ENCODE assay signal across 37 cellular contexts in genomic region chr3:85667744-85668143, GRCh38.
DNase-seq lines count a peak whose midpoint lies in the region; ATAC-seq, FAIRE-seq and TF ChIP-seq lines count a peak whose summit lies in the region.
"Had no signal": no experiment of that assay in that cellular context is flagged by ENCODE, and none has a peak within 500 bp of the region (broad histone marks: within the 10 kb centered on the region; RNA-seq: fewer than 3 reads in every experiment).

No MANE protein-coding gene starts in this region.

- H3K36me3 ChIP-seq in HepG2 (replicated peaks in 1 of 2; ENCODE audit: control insufficient read depth in 1 of 2, insufficient read depth in 2 of 2, low read length in 2 of 2) = no peaks in the 10 kb centered on the region
- no peaks in the 10 kb centered on the region for H3K36me3 ChIP-seq in right lobe of liver
- no peaks in the 10 kb centered on the region for H3K36me3 ChIP-seq in IMR-90 (ENCODE audit: control insufficient read depth, insufficient read depth, low read length)
- no peaks in the 10 kb centered on the region for H3K36me3 ChIP-seq in K562 (ENCODE audit: control insufficient read depth, insufficient read depth, low read length)
- no peaks in the 10 kb centered on the region for H3K36me3 ChIP-seq in H1 (ENCODE audit: control insufficient read depth in 2 of 4, insufficient read depth in 4 of 4, low read length in 3 of 4)
- H3K36me3 ChIP-seq: BE2C; BLaER1; BLaER1 treated with 17β-estradiol and CSF1 and Interleukin-3, amounts not matched to agents 10 nM and 100 nM had no signal

- H3K4me1 ChIP-seq in HepG2 (ENCODE audit: insufficient read depth, low read length) (no peaks in the 10 kb centered on the region), right lobe of liver (no peaks in the 10 kb centered on the region), IMR-90 (ENCODE audit: control insufficient read depth, insufficient read depth, low read length) (no peaks in the 10 kb centered on the region), K562 (replicated peaks in 1 of 2; ENCODE audit: control insufficient read depth in 2 of 2, insufficient read depth in 2 of 2, low read length in 2 of 2) (no peaks in the 10 kb centered on the region), H1 (replicated peaks in 1 of 4; ENCODE audit: control insufficient read depth in 3 of 4, insufficient read depth in 4 of 4, low read length in 3 of 4) (0 out of 7 replicates have a peak, but pooled peaks cover 0 to 4% (median 0%) of the 10 kb centered on the region in 4 experiments)
- H3K4me1 ChIP-seq: A549; BE2C; BLaER1; BLaER1 treated with 17β-estradiol and CSF1 and Interleukin-3, amounts not matched to agents 10 nM and 100 nM; Caco-2 had no signal

- H3K4me2 ChIP-seq in HepG2 (ENCODE audit: low read depth, low read length) (no peak overlapping the region), IMR-90 (ENCODE audit: low read depth, low read length) (no peak overlapping the region), K562 (ENCODE audit: insufficient read depth, low read length) (no peak overlapping the region), H1 (ENCODE audit: insufficient read depth in 1 of 2, low read depth in 2 of 2, low read length in 2 of 2) (no peak overlapping the region)
- H3K4me2 ChIP-seq: A549; BLaER1; BLaER1 treated with 17β-estradiol and CSF1 and Interleukin-3, amounts not matched to agents 10 nM and 100 nM had no signal

- no peak overlapping the region for H3K18ac ChIP-seq in IMR-90 (ENCODE audit: low read depth, low read length)
- H3K18ac ChIP-seq in H1 (ENCODE audit: extremely low read depth, low read length) = no peak overlapping the region

- H3K9me1 ChIP-seq in IMR-90 (ENCODE audit: insufficient read depth, low read length) (no peaks in the 10 kb centered on the region), K562 (ENCODE audit: control insufficient read depth, insufficient read depth, low read length) (no peaks in the 10 kb centered on the region)

- H2AFZ ChIP-seq in HepG2 (ENCODE audit: low read length) = no peak overlapping the region
- no peak overlapping the region for H2AFZ ChIP-seq in IMR-90 (replicated peaks; ENCODE audit: low read length, poor library complexity)
- H2AFZ ChIP-seq in K562 (ENCODE audit: low read depth, low read length) = no peak overlapping the region
- no peak overlapping the region for H2AFZ ChIP-seq in H1 (ENCODE audit: low read length)

- H3K9ac ChIP-seq in HepG2 (ENCODE audit: insufficient read depth, low read depth, low read length) (no peak overlapping the region), IMR-90 (ENCODE audit: low read depth, low read length) (no peak overlapping the region), K562 (ENCODE audit: insufficient read depth in 1 of 2, low read depth in 2 of 2, low read length in 2 of 2) (no peak overlapping the region), H1 (replicated peaks in 1 of 4; ENCODE audit: extremely low read depth in 1 of 4, low read depth in 3 of 4, low read length in 3 of 4) (no peak overlapping the region)
- H3K9ac ChIP-seq: BLaER1; BLaER1 treated with 17β-estradiol and CSF1 and Interleukin-3, amounts not matched to agents 10 nM and 100 nM had no signal

- FAIRE-seq in HepG2 (lab: Jason Lieb, UNC) = no peak
- FAIRE-seq in K562 (lab: Jason Lieb, UNC) = no peak
- FAIRE-seq in H1 (lab: Jason Lieb, UNC) = no peak
- FAIRE-seq: A204.1, A549, D721Med had no signal

- no peak overlapping the region for H2BK12ac ChIP-seq in H1 (ENCODE audit: low read depth, low read length)

- H3K4me3 ChIP-seq in HepG2 (replicated peaks in 1 of 3; ENCODE audit: insufficient read depth in 1 of 3, low read depth in 2 of 3, low read length in 3 of 3) = no peak overlapping the region
- no peak overlapping the region for H3K4me3 ChIP-seq in right lobe of liver
- H3K4me3 ChIP-seq in IMR-90 (ENCODE audit: insufficient read depth, low read depth, low read length) = no peak overlapping the region
- no peak overlapping the region for H3K4me3 ChIP-seq in K562
- no peak overlapping the region for H3K4me3 ChIP-seq in H1 (ENCODE audit: extremely low read depth in 1 of 4, insufficient read depth in 2 of 4, low read depth in 3 of 4, low read length in 4 of 4)
- H3K4me3 ChIP-seq: A549; BLaER1; BLaER1 treated with 17β-estradiol and CSF1 and Interleukin-3, amounts not matched to agents 10 nM and 100 nM had no signal

- H4K8ac ChIP-seq in IMR-90 (ENCODE audit: low read depth in 2 of 2, low read length in 2 of 2) (no peak overlapping the region), H1 (ENCODE audit: extremely low read depth, insufficient read depth, low read length) (no peak overlapping the region)

- no peak overlapping the region for H3K56ac ChIP-seq in IMR-90 (ENCODE audit: extremely low read depth, insufficient read depth, low read length)
- H3K56ac ChIP-seq in H1 (replicated peaks; ENCODE audit: insufficient read length, low read depth, low read length) = no peak overlapping the region

- H3K9me3 Mint-ChIP-seq in natural killer cell = peaks cover 6 to 14% of the 10 kb centered on the region in 2 donors

- H3K79me2 ChIP-seq in HepG2 (ENCODE audit: insufficient read depth, low read length) (no peaks in the 10 kb centered on the region), K562 (ENCODE audit: control insufficient read depth, insufficient read depth, low read length) (no peaks in the 10 kb centered on the region), H1 (ENCODE audit: control insufficient read depth in 1 of 2, insufficient read depth in 2 of 2, low read length in 2 of 2) (no peaks in the 10 kb centered on the region)

- no peak overlapping the region for H3K27ac Mint-ChIP-seq in natural killer cell
- H3K27ac Mint-ChIP-seq: B cell; CD14-positive monocyte; CD4-positive, alpha-beta memory T cell; CD4-positive, alpha-beta T cell; CD4-positive, CD25-positive, alpha-beta regulatory T cell; CD8-positive, alpha-beta memory T cell; CD8-positive, alpha-beta T cell had no signal

- H2BK120ac ChIP-seq in IMR-90 (ENCODE audit: low read depth, low read length) (no peak overlapping the region), H1 (replicated peaks; ENCODE audit: low read depth, low read length) (no peak overlapping the region)

- H3K4me3 Mint-ChIP-seq in natural killer cell = no peak overlapping the region
- H3K4me3 Mint-ChIP-seq: B cell; CD14-positive monocyte; CD4-positive, alpha-beta memory T cell; CD4-positive, alpha-beta T cell; CD4-positive, CD25-positive, alpha-beta regulatory T cell; CD8-positive, alpha-beta memory T cell; CD8-positive, alpha-beta T cell had no signal

- no peaks in the 10 kb centered on the region for H3K9me3 ChIP-seq in HepG2 (ENCODE audit: low read length)
- no peaks in the 10 kb centered on the region for H3K9me3 ChIP-seq in right lobe of liver
- H3K9me3 ChIP-seq in IMR-90 (ENCODE audit: control insufficient read depth, insufficient read depth, low read length) = no peaks in the 10 kb centered on the region
- no peaks in the 10 kb centered on the region for H3K9me3 ChIP-seq in K562 (replicated peaks; ENCODE audit: control insufficient read depth, insufficient read depth, low read depth, low read length)
- no peaks in the 10 kb centered on the region for H3K9me3 ChIP-seq in H1 (ENCODE audit: insufficient read depth in 2 of 2, low read depth in 1 of 2, low read length in 1 of 2)
- H3K9me3 ChIP-seq: A549, BE2C, BLaER1, Caco-2 had no signal

- ATAC-seq in HepG2 (no peak), right lobe of liver (no peak), IMR-90 (ENCODE audit: low read depth) (no peak), K562 (no peak), natural killer cell (no peak)
- ATAC-seq: A549; CD8-positive, alpha-beta T cell had no signal

- H3K4ac ChIP-seq in IMR-90 (ENCODE audit: low read depth, low read length) (no peak overlapping the region), H1 (replicated peaks; ENCODE audit: insufficient read length, low read depth, low read length) (no peak overlapping the region)

- TF ChIP-seq EP300 in HepG2 (IDR thresholded peaks at IDR 0.05; ENCODE audit: low read depth in 2 of 2, low read length in 2 of 2) = no peak
- no peak for TF ChIP-seq EP300 in HepG2 (CRISPR knock-in tag; IDR thresholded peaks at IDR 0.05; ENCODE audit: borderline replicate concordance)
- TF ChIP-seq EP300 in K562 (IDR thresholded peaks at IDR 0.05; ENCODE audit: low read length) = no peak
- TF ChIP-seq EP300 in H1 (IDR thresholded peaks at IDR 0.05; ENCODE audit: borderline replicate concordance in 1 of 2, low read depth in 2 of 2, low read length in 2 of 2) = no peak

- H3K27ac ChIP-seq in HepG2 (ENCODE audit: extremely low read length, insufficient read depth, low read length) (no peak overlapping the region), right lobe of liver (no peak overlapping the region), IMR-90 (ENCODE audit: insufficient read depth, low read length) (no peak overlapping the region), K562 (ENCODE audit: extremely low read depth, low read depth, low read length) (no peak overlapping the region), H1 (ENCODE audit: low read depth, low read length) (no peak overlapping the region)
- H3K27ac ChIP-seq: 22Rv1; A549; BLaER1; BLaER1 treated with 17β-estradiol and CSF1 and Interleukin-3, amounts not matched to agents 10 nM and 100 nM; C4-2B had no signal

- BruUV-seq in HepG2 (replicated peaks; lab: Mats Ljungman, UMichigan) (no TSS peak), IMR-90 (replicated peaks; lab: Mats Ljungman, UMichigan) (no TSS peak), K562 (replicated peaks; lab: Mats Ljungman, UMichigan) (no TSS peak)

- no peak overlapping the region for H2BK5ac ChIP-seq in IMR-90 (ENCODE audit: low read depth, low read length, poor library complexity, severe bottlenecking)
- H2BK5ac ChIP-seq in H1 (ENCODE audit: low read depth, low read length) = no peak overlapping the region

- POLR2A ChIA-PET in HepG2 (lab: Yijun Ruan, JAX) = no interaction called here
- POLR2A ChIA-PET in IMR-90 (lab: Charles Lee; ENCODE audit: unreplicated experiment) = no interaction called here
- POLR2A ChIA-PET in K562 (lab: Yijun Ruan, JAX) = no interaction called here
- POLR2A ChIA-PET in H1 (lab: Charles Lee; ENCODE audit: partially characterized antibody) = no interaction called here

- H4K5ac ChIP-seq in IMR-90 (ENCODE audit: low read depth, low read length) (no peak overlapping the region), H1 (ENCODE audit: insufficient read length, low read depth, low read length) (no peak overlapping the region)

- no peaks in the 10 kb centered on the region for H3K4me1 Mint-ChIP-seq in natural killer cell
- H3K4me1 Mint-ChIP-seq: B cell; CD14-positive monocyte; CD4-positive, alpha-beta memory T cell; CD4-positive, CD25-positive, alpha-beta regulatory T cell; CD8-positive, alpha-beta memory T cell had no signal

- TF ChIP-seq POLR2A in HepG2 (IDR thresholded peaks at IDR 0.05; ENCODE audit: insufficient read depth in 1 of 2, low read depth in 2 of 2, low read length in 2 of 2) = no peak
- TF ChIP-seq POLR2A in right lobe of liver (IDR thresholded peaks at IDR 0.05) = no peak
- no peak for TF ChIP-seq POLR2A in IMR-90 (IDR thresholded peaks at IDR 0.05; ENCODE audit: low read depth, low read length)
- no peak for TF ChIP-seq POLR2A in K562 (conservative IDR thresholded peaks at IDR 0.05)
- TF ChIP-seq POLR2A in H1 (IDR thresholded peaks at IDR 0.05; ENCODE audit: control extremely low read depth in 1 of 2, low read depth in 2 of 2, low read length in 2 of 2) = no peak

- H3K14ac ChIP-seq in IMR-90 (replicated peaks; ENCODE audit: low read depth, low read length) (no peak overlapping the region), H1 (ENCODE audit: insufficient read length) (no peak overlapping the region)

- H4K20me1 ChIP-seq in HepG2 (ENCODE audit: insufficient read depth, low read length) (no peaks in the 10 kb centered on the region), IMR-90 (ENCODE audit: insufficient read depth, low read length) (no peaks in the 10 kb centered on the region), K562 (replicated peaks; ENCODE audit: control insufficient read depth, insufficient read depth, low read length) (no peaks in the 10 kb centered on the region), H1 (replicated peaks in 1 of 2; ENCODE audit: control insufficient read depth in 1 of 2, insufficient read depth in 2 of 2, low read length in 2 of 2) (no peaks in the 10 kb centered on the region)
- H4K20me1 ChIP-seq: BLaER1; BLaER1 treated with 17β-estradiol and CSF1 and Interleukin-3, amounts not matched to agents 10 nM and 100 nM had no signal

- H2AK5ac ChIP-seq in IMR-90 (ENCODE audit: low read depth, low read length) = no peak overlapping the region
- no peak overlapping the region for H2AK5ac ChIP-seq in H1 (ENCODE audit: low read depth, low read length)

- no peaks in the 10 kb centered on the region for H3K27me3 ChIP-seq in HepG2 (ENCODE audit: control insufficient read depth in 1 of 2, insufficient read depth in 2 of 2, low read length in 2 of 2)
- no peaks in the 10 kb centered on the region for H3K27me3 ChIP-seq in right lobe of liver
- no peaks in the 10 kb centered on the region for H3K27me3 ChIP-seq in IMR-90 (ENCODE audit: control insufficient read depth, insufficient read depth, low read length)
- no peaks in the 10 kb centered on the region for H3K27me3 ChIP-seq in K562 (ENCODE audit: control insufficient read depth in 2 of 2, insufficient read depth in 2 of 2, low read length in 2 of 2)
- no peaks in the 10 kb centered on the region for H3K27me3 ChIP-seq in H1 (replicated peaks in 1 of 4; ENCODE audit: control insufficient read depth in 3 of 4, extremely low read depth in 1 of 4, insufficient read depth in 3 of 4, low read length in 3 of 4)
- H3K27me3 ChIP-seq: BE2C; BLaER1; BLaER1 treated with 17β-estradiol and CSF1 and Interleukin-3, amounts not matched to agents 10 nM and 100 nM had no signal

- dilution Hi-C loops in IMR-90 (cut with HindIII; ENCODE audit: low sequenced_read_pairs, unreplicated experiment) = no loop called here

- no peak for TF ChIP-seq CTCF in HepG2 (CRISPR knock-in tag; IDR thresholded peaks at IDR 0.05)
- TF ChIP-seq CTCF in right lobe of liver (IDR thresholded peaks at IDR 0.05) = no peak
- TF ChIP-seq CTCF in IMR-90 (conservative IDR thresholded peaks at IDR 0.05; ENCODE audit: low read depth, low read length) = no peak
- no peak for TF ChIP-seq CTCF in K562 (IDR thresholded peaks at IDR 0.05 in 2 of 3, conservative IDR thresholded peaks at IDR 0.05 in 1 of 3; ENCODE audit: insufficient read depth in 2 of 3, low read depth in 1 of 3, low read length in 3 of 3)
- no peak for TF ChIP-seq CTCF in H1 (IDR thresholded peaks at IDR 0.05; ENCODE audit: control extremely low read depth in 1 of 3, insufficient read depth in 1 of 3, low read depth in 1 of 3, low read length in 3 of 3)
- TF ChIP-seq CTCF in natural killer cell (IDR thresholded peaks at IDR 0.05) = no peak

- H2AK9ac ChIP-seq in IMR-90 (replicated peaks; ENCODE audit: low read depth, low read length, poor library complexity) = no peak overlapping the region

- in situ Hi-C loops in HepG2 (cut with HindIII; ENCODE audit: extremely low pct_ligation_motif_present, low pct_unique_long_range_greater_than_20kb) (no loop called here), IMR-90 (cut with MboI; ENCODE audit: low sequenced_read_pairs) (no loop called here), K562 (cut with MboI) (no loop called here)

- no peaks in the 10 kb centered on the region for H3K23me2 ChIP-seq in H1 (ENCODE audit: low read depth, low read length)

- H2BK20ac ChIP-seq in IMR-90 (ENCODE audit: low read depth, low read length) (no peak overlapping the region), H1 (ENCODE audit: low read length) (no peak overlapping the region)

- no peak overlapping the region for H3K23ac ChIP-seq in IMR-90 (ENCODE audit: low read depth, low read length)
- no peak overlapping the region for H3K23ac ChIP-seq in H1 (ENCODE audit: insufficient read length)

- WGBS in HepG2 (ENCODE audit: low lambda C conversion rate) = 39% methylated on average over 5 of the region's 5 CpGs
- WGBS in right lobe of liver (ENCODE audit: insufficient coverage, low coverage, low lambda C conversion rate, missing lambda C conversion rate) = 45% methylated on average over 5 of the region's 5 CpGs
- WGBS in IMR-90 (ENCODE audit: extremely low coverage in 2 of 2, insufficient read length in 1 of 2), 2 experiments = no CpG with 5 or more reads among the region's 5 CpGs
- 3% methylated on average over 5 of the region's 5 CpGs for WGBS in K562 (ENCODE audit: insufficient coverage, low coverage, missing lambda C conversion rate)
- 87% methylated on average over 5 of the region's 5 CpGs; no CpG with 5 or more reads in 1 of the 2 experiments for WGBS in H1 (ENCODE audit: extremely low coverage in 1 of 2, insufficient coverage in 1 of 2, insufficient read length in 1 of 2, insufficient replicate concordance in 2 of 2, low coverage in 1 of 2, low lambda C conversion rate in 2 of 2, missing lambda C conversion rate in 1 of 2), 2 experiments

- H4K91ac ChIP-seq in IMR-90 (ENCODE audit: insufficient read depth, low read depth, low read length) (no peak overlapping the region), H1 (replicated peaks; ENCODE audit: insufficient read length, low read length) (no peak overlapping the region)

- intact Hi-C loops in HepG2 (cut with micrococcal nuclease; ENCODE audit: unreplicated experiment) (loop anchor here (10.0 kb wide), 1 partner anchor 137 kb away; no protein-coding TSS in a partner anchor), right lobe of liver (cut with DNase I) (no loop called here), IMR-90 (cut with micrococcal nuclease) (no loop called here), K562 (cut with micrococcal nuclease) (no loop called here), natural killer cell (cut with micrococcal nuclease) (no loop called here)

- no peaks in the 10 kb centered on the region for H3K27me3 Mint-ChIP-seq in natural killer cell (ENCODE audit: low read depth in 2 of 2)
- H3K27me3 Mint-ChIP-seq: B cell; CD4-positive, alpha-beta memory T cell; CD4-positive, alpha-beta T cell; CD4-positive, CD25-positive, alpha-beta regulatory T cell; CD8-positive, alpha-beta memory T cell had no signal

- H3K79me1 ChIP-seq in IMR-90 (ENCODE audit: low read depth in 1 of 2, low read length in 2 of 2) (no peaks in the 10 kb centered on the region), H1 (ENCODE audit: low read depth, low read length) (no peaks in the 10 kb centered on the region)

- TF ChIP-seq RAD21 in HepG2 (CRISPR knock-in tag; IDR thresholded peaks at IDR 0.05) (no peak), IMR-90 (IDR thresholded peaks at IDR 0.05; ENCODE audit: low read length) (no peak), K562 (CRISPR knock-in tag; conservative IDR thresholded peaks at IDR 0.05 in 1 of 2, IDR thresholded peaks at IDR 0.05 in 1 of 2) (no peak), H1 (IDR thresholded peaks at IDR 0.05 in 1 of 2, conservative IDR thresholded peaks at IDR 0.05 in 1 of 2; ENCODE audit: low read depth in 2 of 2, low read length in 2 of 2) (no peak)

- no peaks in the 10 kb centered on the region for H3K36me3 Mint-ChIP-seq in natural killer cell
- H3K36me3 Mint-ChIP-seq: CD14-positive monocyte; CD4-positive, alpha-beta memory T cell; CD4-positive, CD25-positive, alpha-beta regulatory T cell; CD8-positive, alpha-beta memory T cell; CD8-positive, alpha-beta T cell had no signal

- H2BK15ac ChIP-seq in IMR-90 (ENCODE audit: low read depth, low read length) (no peak overlapping the region), H1 (ENCODE audit: low read length) (no peak overlapping the region)

- DNase-seq in HepG2 (ENCODE audit: low spot score) (no peak), right lobe of liver (no peak), IMR-90 (no peak), K562 (ENCODE audit: extremely low read depth in 1 of 4, low spot score in 3 of 4) (no peak), H1 (ENCODE audit: low read depth in 1 of 2, low spot score in 2 of 2) (no peak), natural killer cell (no peak), occipital lobe (lab: John Stamatoyannopoulos, UW) (no peak), GM19240 (ENCODE audit: insufficient read length, low spot score) (no peak)
- DNase-seq: 8988T; ACHN; AML-193; BE2C; C1 segment of cervical spinal cord; Caco-2; Calu3; CD4-positive, alpha-beta memory T cell; CD4-positive, alpha-beta T cell; CD4-positive, CD25-positive, alpha-beta regulatory T cell; CD8-positive, alpha-beta memory T cell; CD8-positive, alpha-beta T cell; COR-L47; DMS 273 treated with DMSO at 0.1 percent for 48 hours; DMS153; DMS53; DMS79; DMS79 treated with DMSO at 0.1 percent for 48 hours; DND-41; EL had no signal

- CTCF ChIA-PET in HepG2 (lab: Yijun Ruan, JAX; ENCODE audit: low intra/inter-chr PET ratio, low total read pairs) = no interaction called here
- CTCF ChIA-PET in IMR-90 (lab: Yijun Ruan, JAX) = no interaction called here
- CTCF ChIA-PET in K562 (lab: Yijun Ruan, JAX; ENCODE audit: low intra/inter-chr PET ratio) = no interaction called here
- CTCF ChIA-PET in H1 (lab: Charles Lee; ENCODE audit: partially characterized antibody) = no interaction called here

Comparison
In these comparisons a context has a peak if more than half of its experiments do, and no peak if none do; other contexts are left out.
1. Of the 241 proteins assayed by ChIP-seq in both HepG2 and K562: peak only in HepG2: none; only in K562: none; in both: CEBPB; in neither: 239; mixed calls (peak in some experiments, not most) for 1.